Comparison of ENCODE assay signal across 1 cellular context in genomic region chr3:127389415-127389814, GRCh38.
A peak's percentile ranks its signal among the peaks of the same experiment; 100 is the strongest.
TF ChIP-seq lines count a peak whose summit lies in the region.

No MANE protein-coding gene starts in this region.

TF ChIP-seq in endothelial cell of umbilical vein, 7 proteins besides CTCF, POLR2A, EP300 and RAD21:
- TF ChIP-seq, protein P1, sequence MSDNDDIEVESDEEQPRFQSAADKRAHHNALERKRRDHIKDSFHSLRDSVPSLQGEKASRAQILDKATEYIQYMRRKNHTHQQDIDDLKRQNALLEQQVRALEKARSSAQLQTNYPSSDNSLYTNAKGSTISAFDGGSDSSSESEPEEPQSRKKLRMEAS (IDR thresholded peaks at IDR 0.05; ENCODE audit: insufficient read depth, insufficient read length), result no peak
- peak; percentile 23 for TF ChIP-seq JUN (IDR thresholded peaks at IDR 0.05; ENCODE audit: borderline replicate concordance, insufficient read depth, insufficient read length, low read depth)
